Comparison of ENCODE assay signal across 9 cellular contexts in genomic region chrX:53287493-53288138, GRCh38. TPM values are rescaled to one million over a fixed set of nuclear protein-coding genes. Genes with fewer than 3 reads are reported as not detected.
A peak's percentile ranks its signal among the peaks of the same experiment; 100 is the strongest.
DNase-seq lines count a peak whose midpoint lies in the region; ATAC-seq and TF ChIP-seq lines count a peak whose summit lies in the region.
"Had no signal": no experiment of that assay in that cellular context is flagged by ENCODE, and none has a peak within 500 bp of the region (broad histone marks: within the 10 kb centered on the region; RNA-seq: fewer than 3 reads in every experiment).

No MANE protein-coding gene starts in this region.

- no peaks in the 10 kb centered on the region for H3K27me3 Mint-ChIP-seq in mesothelial cell of epicardium (ENCODE audit: low read depth)

- H3K36me3 Mint-ChIP-seq in mesothelial cell of epicardium = no peaks in the 10 kb centered on the region

- H3K36me3 ChIP-seq in thoracic aorta = no peaks in the 10 kb centered on the region

- no peak overlapping the region for H3K4me3 Mint-ChIP-seq in mesothelial cell of epicardium

- H3K4me1 ChIP-seq in thoracic aorta (ENCODE audit: control insufficient read depth in 1 of 2, low read depth in 2 of 2) = peaks cover 4 to 15% of the 10 kb centered on the region in 2 donors

- H3K27me3 ChIP-seq in thoracic aorta (replicated peaks; ENCODE audit: insufficient read depth) = no peaks in the 10 kb centered on the region

- peaks cover 12% of the 10 kb centered on the region for H3K9me3 Mint-ChIP-seq in mesothelial cell of epicardium

- DNase-seq in DMS79 (lab: John Stamatoyannopoulos, UW) = peak; percentile 34
- peak; percentile 3 for DNase-seq in NAMALWA (ENCODE audit: low spot score)
- DNase-seq in dermis microvascular lymphatic vessel endothelial cell (ENCODE audit: low read depth in 2 of 2) = peak; percentile 3 to 48
- DNase-seq in mesothelial cell of epicardium (ENCODE audit: low spot score in 2 of 2, unreplicated experiment in 2 of 2) = no peak
- peak; percentile 7 for DNase-seq in thoracic aorta (ENCODE audit: low spot score)

- no peak for ATAC-seq in thoracic aorta (ENCODE audit: insufficient number of reproducible peaks, low FRiP score, low read depth)
- ATAC-seq in GM19452 (IDR thresholded peaks at IDR 0.05; ENCODE audit: unreplicated experiment) = no peak
- no peak for ATAC-seq in HG02870 (IDR thresholded peaks at IDR 0.05; ENCODE audit: unreplicated experiment)

- peak overlapping the region; percentile 39 for H3K27ac Mint-ChIP-seq in mesothelial cell of epicardium

- TF ChIP-seq CTCF in VCaP (conservative IDR thresholded peaks at IDR 0.05) (no peak), mesothelial cell of epicardium (IDR thresholded peaks at IDR 0.05; ENCODE audit: unreplicated experiment) (no peak), thoracic aorta (IDR thresholded peaks at IDR 0.05) (no peak)

- H3K4me3 ChIP-seq in thoracic aorta = peak overlapping the region; percentile 16

- H3K9me3 ChIP-seq in thoracic aorta = no peaks in the 10 kb centered on the region

- peaks cover 21% of the 10 kb centered on the region for H3K4me1 Mint-ChIP-seq in mesothelial cell of epicardium

- H3K27ac ChIP-seq in VCaP = peak overlapping the region; percentile 40; the same call in 1 of the 2 replicates
- H3K27ac ChIP-seq in thoracic aorta = peak overlapping the region in 1 of 2 donors; percentile 57
- H3K27ac ChIP-seq: KMS-11 had no signal

RNA-seq across cellular contexts. Expression of gene IQSEC2, which starts 6.2 kb away (rescaled TPM):
- total RNA-seq in dermis microvascular lymphatic vessel endothelial cell (0.39 and 0.76 TPM in 2 replicates), mesothelial cell of epicardium (19.8 to 23.0 TPM (median 22.2 TPM) in 3 replicates), thoracic aorta (10 to 100 TPM; 12.2 to 21.1 TPM)

Comparison
In these comparisons a context has a peak if more than half of its experiments do, and no peak if none do; other contexts are left out.
1. DNase-seq: peak in DMS79 (single experiment), NAMALWA (single experiment), dermis microvascular lymphatic vessel endothelial cell (2 of 2) and thoracic aorta (single experiment); none in mesothelial cell of epicardium (0 of 2).